13 cellular contexts compared by ENCODE assay signal in genomic region chr7:129569811-129570215, GRCh38. TPM values are rescaled to one million over a fixed set of nuclear protein-coding genes. Genes with fewer than 3 reads are reported as not detected.
A peak's percentile ranks its signal among the peaks of the same experiment; 100 is the strongest.
DNase-seq lines count a peak whose midpoint lies in the region; ATAC-seq, FAIRE-seq and TF ChIP-seq lines count a peak whose summit lies in the region.
"Had no signal": no experiment of that assay in that cellular context is flagged by ENCODE, and none has a peak within 500 bp of the region (broad histone marks: within the 10 kb centered on the region; RNA-seq: fewer than 3 reads in every experiment).

No MANE protein-coding gene starts in this region.

- CTCF ChIA-PET in HepG2 (lab: Yijun Ruan, JAX; ENCODE audit: low intra/inter-chr PET ratio, low total read pairs): no interaction called here
- CTCF ChIA-PET in CD8-positive, alpha-beta T cell (lab: Charles Lee): no interaction called here

- TF ChIP-seq EP300 in HepG2 (IDR thresholded peaks at IDR 0.05; ENCODE audit: low read depth in 2 of 2, low read length in 2 of 2) (peak in 1 of 2 experiments; percentile 35; a peak in 1 of 4 replicates), HepG2 (CRISPR knock-in tag; IDR thresholded peaks at IDR 0.05; ENCODE audit: borderline replicate concordance) (no peak)

- peaks cover 13% of the 10 kb centered on the region for H3K27me3 Mint-ChIP-seq in CD8-positive, alpha-beta T cell (ENCODE audit: low read depth)
- H3K27me3 Mint-ChIP-seq in immature natural killer cell (ENCODE audit: low read depth in 3 of 3): peaks cover 1 to 7% (median 4%) of the 10 kb centered on the region in 3 donors

- H3K4me1 Mint-ChIP-seq in CD8-positive, alpha-beta T cell (ENCODE audit: low read depth): peaks cover 3% of the 10 kb centered on the region
- peaks cover 0 to 3% of the 10 kb centered on the region in 2 donors for H3K4me1 Mint-ChIP-seq in immature natural killer cell

- H3K36me3 ChIP-seq in HepG2 (replicated peaks in 1 of 2; ENCODE audit: control insufficient read depth in 1 of 2, insufficient read depth in 2 of 2, low read length in 2 of 2): no peaks in the 10 kb centered on the region
- H3K36me3 ChIP-seq in CD8-positive, alpha-beta T cell (ENCODE audit: insufficient read depth, low read length): no peaks in the 10 kb centered on the region
- H3K36me3 ChIP-seq: thoracic aorta had no signal

- H3K4me1 ChIP-seq in HepG2 (ENCODE audit: insufficient read depth, low read length): peaks cover 19% of the 10 kb centered on the region
- no peaks in the 10 kb centered on the region for H3K4me1 ChIP-seq in CD8-positive, alpha-beta T cell (ENCODE audit: insufficient read depth, low read length)

- H3K9me3 ChIP-seq in HepG2 (ENCODE audit: low read length): no peaks in the 10 kb centered on the region
- H3K9me3 ChIP-seq in CD8-positive, alpha-beta T cell (ENCODE audit: low read length): no peaks in the 10 kb centered on the region
- H3K9me3 ChIP-seq: thoracic aorta had no signal

- H3K9me3 Mint-ChIP-seq in CD8-positive, alpha-beta T cell: peaks cover 9% of the 10 kb centered on the region
- H3K9me3 Mint-ChIP-seq in immature natural killer cell: peaks cover 0 to 5% (median 0%) of the 10 kb centered on the region in 6 donors

- TF ChIP-seq RAD21 in HepG2 (CRISPR knock-in tag; IDR thresholded peaks at IDR 0.05): no peak

- H2AFZ ChIP-seq in HepG2 (ENCODE audit: low read length): no peak overlapping the region

- peak overlapping the region; percentile 43; the same call in 1 of the 2 replicates for H3K9ac ChIP-seq in HepG2 (ENCODE audit: insufficient read depth, low read depth, low read length)

- peak; percentile 92 for DNase-seq in AG20443 (ENCODE audit: low spot score)
- DNase-seq in LoVo (ENCODE audit: low spot score): peak; percentile 95
- peak; percentile 88 for DNase-seq in astrocyte of the spinal cord (ENCODE audit: low read depth, low spot score)
- DNase-seq in HepG2 (ENCODE audit: low spot score): peak; percentile 89
- no peak for DNase-seq in CD8-positive, alpha-beta T cell
- no peak for DNase-seq in immature natural killer cell
- DNase-seq in globus pallidus (ENCODE audit: low spot score): no peak
- DNase-seq in cerebellum (ENCODE audit: low spot score): no peak
- DNase-seq: H9; naive thymus-derived CD4-positive, alpha-beta T cell; NCI-H510A; T-helper 9 cell had no signal

- peak overlapping the region; percentile 68 for H3K4me2 ChIP-seq in HepG2 (ENCODE audit: low read depth, low read length)

- intact Hi-C loops in HepG2 (cut with micrococcal nuclease; ENCODE audit: unreplicated experiment): no loop called here
- intact Hi-C loops in CD8-positive, alpha-beta T cell (cut with DNase I, micrococcal nuclease): no loop called here

- in situ Hi-C loops in astrocyte of the spinal cord (cut with HindIII; ENCODE audit: low sequenced_read_pairs) (no loop called here), HepG2 (cut with HindIII; ENCODE audit: extremely low pct_ligation_motif_present, low pct_unique_long_range_greater_than_20kb) (no loop called here)

- H3K4me3 ChIP-seq in astrocyte of the spinal cord (ENCODE audit: low read depth, low read length): no peak overlapping the region
- 0 out of 6 replicates have a peak overlapping the region, but pooled peaks of 1 of the 3 experiments have one; percentile 42 for H3K4me3 ChIP-seq in HepG2 (replicated peaks in 1 of 3; ENCODE audit: insufficient read depth in 1 of 3, low read depth in 2 of 3, low read length in 3 of 3)
- no peak overlapping the region for H3K4me3 ChIP-seq in CD8-positive, alpha-beta T cell (ENCODE audit: low read depth, low read length)
- H3K4me3 ChIP-seq: thoracic aorta had no signal

- ATAC-seq in HepG2: peak; percentile 95
- ATAC-seq in CD8-positive, alpha-beta T cell: no peak
- ATAC-seq: naive thymus-derived CD4-positive, alpha-beta T cell had no signal

- no peak overlapping the region for H3K4me3 Mint-ChIP-seq in CD8-positive, alpha-beta T cell
- no peak overlapping the region for H3K4me3 Mint-ChIP-seq in immature natural killer cell
- H3K4me3 Mint-ChIP-seq: H9; naive thymus-derived CD4-positive, alpha-beta T cell had no signal

- no peaks in the 10 kb centered on the region for H4K20me1 ChIP-seq in HepG2 (ENCODE audit: insufficient read depth, low read length)

- H3K27me3 ChIP-seq in HepG2 (ENCODE audit: control insufficient read depth in 1 of 2, insufficient read depth in 2 of 2, low read length in 2 of 2): no peaks in the 10 kb centered on the region; a peak in 1 of 5 replicates
- no peaks in the 10 kb centered on the region for H3K27me3 ChIP-seq in CD8-positive, alpha-beta T cell (ENCODE audit: insufficient read depth, low read length)

- no peaks in the 10 kb centered on the region for H3K36me3 Mint-ChIP-seq in CD8-positive, alpha-beta T cell
- H3K36me3 Mint-ChIP-seq in immature natural killer cell: peaks cover 7 to 13% (median 11%) of the 10 kb centered on the region in 3 donors

- no peak for TF ChIP-seq CTCF in astrocyte of the spinal cord (IDR thresholded peaks at IDR 0.05; ENCODE audit: low read depth, low read length)
- TF ChIP-seq CTCF in HepG2 (CRISPR knock-in tag; IDR thresholded peaks at IDR 0.05): no peak
- TF ChIP-seq CTCF in CD8-positive, alpha-beta T cell (IDR thresholded peaks at IDR 0.05): no peak

- POLR2A ChIA-PET in HepG2 (lab: Yijun Ruan, JAX): interaction anchor here (0.9 to 1.2 kb wide), 4 partner anchors 20 to 379 kb away, joined by 3 to 6 read pairs (median 4); no protein-coding TSS in a partner anchor
- POLR2A ChIA-PET in CD8-positive, alpha-beta T cell (lab: Charles Lee): no interaction called here

- WGBS in HepG2 (ENCODE audit: low lambda C conversion rate): 0% methylated on average over 2 of the region's 2 CpGs

- TF ChIP-seq POLR2A in HepG2 (IDR thresholded peaks at IDR 0.05; ENCODE audit: insufficient read depth in 1 of 2, low read depth in 2 of 2, low read length in 2 of 2): 0 out of 4 replicates have a peak, but pooled peaks of 1 of the 2 experiments have one; percentile 26

- H3K79me2 ChIP-seq in HepG2 (ENCODE audit: insufficient read depth, low read length): no peaks in the 10 kb centered on the region

- peak overlapping the region; percentile 71 for H3K27ac ChIP-seq in HepG2 (ENCODE audit: extremely low read length, insufficient read depth, low read length)
- H3K27ac ChIP-seq in CD8-positive, alpha-beta T cell (ENCODE audit: low read depth, low read length): no peak overlapping the region
- H3K27ac ChIP-seq: thoracic aorta had no signal

- no TSS peak for BruUV-seq in HepG2 (replicated peaks; lab: Mats Ljungman, UMichigan)

- no peak overlapping the region for H3K27ac Mint-ChIP-seq in CD8-positive, alpha-beta T cell
- no peak overlapping the region for H3K27ac Mint-ChIP-seq in immature natural killer cell
- H3K27ac Mint-ChIP-seq: H9; naive thymus-derived CD4-positive, alpha-beta T cell had no signal

- FAIRE-seq in HepG2 (lab: Jason Lieb, UNC): peak; percentile 87

TF ChIP-seq in HepG2, 621 proteins besides CTCF, POLR2A, EP300 and RAD21 (continues in another document):
- TF ChIP-seq ZNF230 (CRISPR knock-in tag; IDR thresholded peaks at IDR 0.05) (no peak), SMYD3 (CRISPR knock-in tag; IDR thresholded peaks at IDR 0.05) (no peak), SOX5 (CRISPR knock-in tag; IDR thresholded peaks at IDR 0.05; ENCODE audit: borderline replicate concordance) (no peak; the same call in 1 of the 2 replicates), TAF15 (IDR thresholded peaks at IDR 0.05; ENCODE audit: low read depth, low read length, poor library complexity, severe bottlenecking) (no peak), EEA1 (CRISPR knock-in tag; IDR thresholded peaks at IDR 0.05; ENCODE audit: borderline replicate concordance) (no peak), ZNF24 (IDR thresholded peaks at IDR 0.05) (no peak), SMAD3 (CRISPR knock-in tag; IDR thresholded peaks at IDR 0.05) (no peak), ESRRA (CRISPR knock-in tag; IDR thresholded peaks at IDR 0.05; ENCODE audit: low read depth) (no peak)
- TF ChIP-seq, protein P1, sequence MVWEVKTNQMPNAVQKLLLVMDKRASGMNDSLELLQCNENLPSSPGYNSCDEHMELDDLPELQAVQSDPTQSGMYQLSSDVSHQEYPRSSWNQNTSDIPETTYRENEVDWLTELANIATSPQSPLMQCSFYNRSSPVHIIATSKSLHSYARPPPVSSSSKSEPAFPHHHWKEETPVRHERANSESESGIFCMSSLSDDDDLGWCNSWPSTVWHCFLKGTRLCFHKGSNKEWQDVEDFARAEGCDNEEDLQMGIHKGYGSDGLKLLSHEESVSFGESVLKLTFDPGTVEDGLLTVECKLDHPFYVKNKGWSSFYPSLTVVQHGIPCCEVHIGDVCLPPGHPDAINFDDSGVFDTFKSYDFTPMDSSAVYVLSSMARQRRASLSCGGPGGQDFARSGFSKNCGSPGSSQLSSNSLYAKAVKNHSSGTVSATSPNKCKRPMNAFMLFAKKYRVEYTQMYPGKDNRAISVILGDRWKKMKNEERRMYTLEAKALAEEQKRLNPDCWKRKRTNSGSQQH (CRISPR knock-in tag; IDR thresholded peaks at IDR 0.05; ENCODE audit: low read depth): no peak

RNA-seq across cellular contexts. Expression of gene NRF1, which starts 41.7 kb away (rescaled TPM):
- total RNA-seq in HepG2 (2016; rRNA removed; fragmentation: Illumina TruSeq; extraction: Trizol) (10.1 and 16.2 TPM in 2 replicates), cerebellum (28.3 TPM)
- total RNA-seq in HepG2 (2016; cell fraction: cytosol; rRNA removed; fragmentation: Illumina TruSeq; extraction: Trizol; ENCODE audit: low read depth): 10.9 TPM in 2 replicates
- 10.6 and 17.7 TPM in 2 replicates for total RNA-seq in HepG2 (2016; cell fraction: insoluble cytoplasmic fraction; rRNA removed; fragmentation: Illumina TruSeq; extraction: Trizol)
- 9.0 and 11.3 TPM in 2 replicates for total RNA-seq in HepG2 (2016; cell fraction: membrane; rRNA removed; fragmentation: Illumina TruSeq; extraction: Trizol)
- total RNA-seq in HepG2 (2016; cell fraction: nucleus; rRNA removed; fragmentation: Illumina TruSeq; extraction: Trizol): 17.2 and 20.8 TPM in 2 replicates
- polyA plus RNA-seq in HepG2 (2011; rRNA removed) (9.3 and 11.0 TPM in 2 replicates), immature natural killer cell (10 to 100 TPM in 2 of 3 donors, 1 to 10 TPM in 1; 9.8 to 24.7 (median 12.7) TPM)
- 8.8 and 9.7 TPM in 2 replicates for polyA plus RNA-seq in HepG2 (2011; cell fraction: cytosol; rRNA removed)
- polyA plus RNA-seq in HepG2 (2011; cell fraction: nucleus; rRNA removed): 13.7 and 15.4 TPM in 2 replicates
- 7.3 and 7.6 TPM in 2 replicates for polyA plus RNA-seq in HepG2 (2012)
- polyA plus RNA-seq in HepG2 (2016; cell fraction: cytosol; fragmentation: Illumina TruSeq; extraction: Trizol; ENCODE audit: low read depth): 1.5 and 1.6 TPM in 2 replicates
- 14.0 and 14.7 TPM in 2 replicates for polyA plus RNA-seq in HepG2 (2016; cell fraction: insoluble cytoplasmic fraction; fragmentation: Illumina TruSeq; extraction: Trizol; ENCODE audit: low read depth)
- 3.5 and 4.0 TPM in 2 replicates for polyA plus RNA-seq in HepG2 (2016; cell fraction: membrane; fragmentation: Illumina TruSeq; extraction: Trizol; ENCODE audit: low read depth)
- polyA plus RNA-seq in HepG2 (2016; cell fraction: nucleus; fragmentation: Illumina TruSeq; extraction: Trizol; ENCODE audit: insufficient read depth, low read depth): 17.5 and 20.4 TPM in 2 replicates
- 33.4 and 59.8 TPM in 2 replicates for polyA minus RNA-seq in HepG2 (2011; rRNA and poly(A)+ RNA removed; ENCODE audit: low replicate concordance)
- polyA minus RNA-seq in HepG2 (2011; cell fraction: cytosol; rRNA and poly(A)+ RNA removed): 8.1 and 8.9 TPM in 2 replicates
- polyA minus RNA-seq in HepG2 (2011; cell fraction: nucleus; rRNA and poly(A)+ RNA removed): 27.0 and 28.1 TPM in 2 replicates
- total RNA-seq in CD8-positive, alpha-beta T cell: 10 to 100 TPM; 31.9 to 34.9 TPM

Comparison
In these comparisons a context has a peak if more than half of its experiments do, and no peak if none do; other contexts are left out.
1. DNase-seq: peak in AG20443 (single experiment), LoVo (single experiment), astrocyte of the spinal cord (single experiment) and HepG2 (single experiment); none in CD8-positive, alpha-beta T cell (0 of 7), immature natural killer cell (0 of 3), globus pallidus (single experiment) and cerebellum (single experiment).